Comparison of ENCODE assay signal across 14 cellular contexts in genomic region chr22:45462034-45462655, GRCh38. TPM values are rescaled to one million over a fixed set of nuclear protein-coding genes. Genes with fewer than 3 reads are reported as not detected.
A peak's percentile ranks its signal among the peaks of the same experiment; 100 is the strongest.
DNase-seq lines count a peak whose midpoint lies in the region; ATAC-seq and TF ChIP-seq lines count a peak whose summit lies in the region.
"Had no signal": no experiment of that assay in that cellular context is flagged by ENCODE, and none has a peak within 500 bp of the region (broad histone marks: within the 10 kb centered on the region; RNA-seq: fewer than 3 reads in every experiment).

No MANE protein-coding gene starts in this region.

- no TSS peak for BruUV-seq in PC-9 (replicated peaks; lab: Mats Ljungman, UMichigan)

- intact Hi-C loops in PC-9 (cut with micrococcal nuclease; ENCODE audit: unreplicated experiment) (no loop called here), aorta (cut with DNase I) (no loop called here), heart left ventricle (cut with DNase I) (no loop called here)

- no peak for TF ChIP-seq POLR2A in heart left ventricle (IDR thresholded peaks at IDR 0.05)

- POLR2A ChIA-PET in HEK293 (lab: Yijun Ruan, JAX) (no interaction called here), PC-9 (lab: Charles Lee; ENCODE audit: unreplicated experiment) (no interaction called here)

- CTCF ChIA-PET in HEK293 (lab: Yijun Ruan, JAX) (interaction anchor here (0.6 to 1.2 kb wide), 5 partner anchors 20 to 197 kb away, joined by 3 read pairs; no protein-coding TSS in a partner anchor), PC-9 (lab: Charles Lee) (no interaction called here)

- H2AFZ ChIP-seq in PC-9 = no peak overlapping the region

- DNase-seq in PC-9 (no peak), iPS DF 19.7 (ENCODE audit: low read depth, low spot score) (peak; percentile 42), aorta (no peak), mesenteric fat pad (ENCODE audit: low spot score) (no peak), heart left ventricle (no peak), GF-D8 (lab: John Stamatoyannopoulos, UW) (no peak)
- DNase-seq: activated naive CD8-positive, alpha-beta T cell treated with anti-CD3 and anti-CD28 coated beads for 36 hours had no signal

- whole genome bisulfite sequencing in aorta, 2 donors = 88 to 95% methylated on average over 6 of the region's 6 CpGs
- WGBS in heart left ventricle, 4 donors = 76 to 90% (median 83%) methylated on average over 6 of the region's 6 CpGs

- no peak for ATAC-seq in aorta (ENCODE audit: low FRiP score)
- ATAC-seq in heart left ventricle = no peak
- ATAC-seq: left lobe of liver; stimulated activated memory B cell treated with anti-CD40 and anti-IgM and Interleukin-4, amounts not matched to agents 10 μg/mL and 1 μg/mL and 100 μg/mL, for 72 hours had no signal

- H3K9me3 ChIP-seq in DOHH2 (ENCODE audit: control insufficient read depth, insufficient read depth, low read length) (no peaks in the 10 kb centered on the region), HEK293 (ENCODE audit: control insufficient read depth, insufficient read depth, low read depth, low read length) (no peaks in the 10 kb centered on the region), PC-9 (ENCODE audit: insufficient read depth, low read depth) (no peaks in the 10 kb centered on the region), aorta (ENCODE audit: control insufficient read depth, low read length) (no peaks in the 10 kb centered on the region), heart left ventricle (peaks cover 0 to 13% (median 0%) of the 10 kb centered on the region in 12 donors)

- H3F3A ChIP-seq in DOHH2 (ENCODE audit: control insufficient read depth, insufficient read depth) = no peaks in the 10 kb centered on the region
- peaks cover 7% of the 10 kb centered on the region; the same call in 1 of the 2 replicates for H3F3A ChIP-seq in PC-9 (ENCODE audit: insufficient read depth, low read depth)

- H3K27me3 ChIP-seq in DOHH2 (ENCODE audit: control insufficient read depth, low read length) (no peaks in the 10 kb centered on the region), PC-9 (ENCODE audit: insufficient read depth, low read depth) (no peaks in the 10 kb centered on the region), aorta (ENCODE audit: control insufficient read depth in 1 of 2, insufficient read depth in 2 of 2, low read length in 1 of 2) (no peaks in the 10 kb centered on the region), heart left ventricle (no peaks in the 10 kb centered on the region)

- no peaks in the 10 kb centered on the region for H3K4me1 ChIP-seq in DOHH2 (ENCODE audit: control insufficient read depth, low read length)
- H3K4me1 ChIP-seq in HEK293 (ENCODE audit: control insufficient read depth, insufficient read depth, low read length) = no peaks in the 10 kb centered on the region
- no peaks in the 10 kb centered on the region for H3K4me1 ChIP-seq in PC-9 (replicated peaks; ENCODE audit: insufficient read depth)
- no peaks in the 10 kb centered on the region for H3K4me1 ChIP-seq in aorta (ENCODE audit: control insufficient read depth in 1 of 2, insufficient read depth in 2 of 2, low read length in 2 of 2)
- peaks cover 0 to 19% (median 4%) of the 10 kb centered on the region in 12 donors for H3K4me1 ChIP-seq in heart left ventricle

- H3K79me2 ChIP-seq in DOHH2 (ENCODE audit: control insufficient read depth, low read length) = no peaks in the 10 kb centered on the region
- no peaks in the 10 kb centered on the region for H3K79me2 ChIP-seq in PC-9 (ENCODE audit: low read depth)

- H3K36me3 ChIP-seq in DOHH2 (ENCODE audit: control insufficient read depth, low read length) (no peaks in the 10 kb centered on the region), HEK293 (ENCODE audit: control insufficient read depth in 2 of 2, insufficient read depth in 1 of 2, low read length in 2 of 2) (no peaks in the 10 kb centered on the region), PC-9 (ENCODE audit: low read depth) (no peaks in the 10 kb centered on the region), aorta (ENCODE audit: control insufficient read depth in 1 of 2, insufficient read depth in 2 of 2, low read length in 1 of 2) (no peaks in the 10 kb centered on the region), heart left ventricle (no peaks in the 10 kb centered on the region)

- H3K4me3 ChIP-seq in DOHH2 (ENCODE audit: low read length) (no peak overlapping the region), HEK293 (ENCODE audit: low read depth, low read length) (no peak overlapping the region), PC-9 (no peak overlapping the region), aorta (ENCODE audit: low read length in 2 of 2) (no peak overlapping the region), heart left ventricle (no peak overlapping the region)
- H3K4me3 ChIP-seq: coronary artery had no signal

- no peaks in the 10 kb centered on the region for H4K20me1 ChIP-seq in DOHH2 (ENCODE audit: control insufficient read depth, insufficient read depth, low read depth, low read length)
- H4K20me1 ChIP-seq in PC-9 (ENCODE audit: insufficient read depth) = no peaks in the 10 kb centered on the region

- H3K9me2 ChIP-seq in DOHH2 (replicated peaks; ENCODE audit: control insufficient read depth, low read length) (no peaks in the 10 kb centered on the region), PC-9 (ENCODE audit: insufficient read depth) (no peaks in the 10 kb centered on the region; the same call in 1 of the 2 replicates)

- H3K27ac ChIP-seq in DOHH2 (ENCODE audit: low read depth, low read length) (no peak overlapping the region), HEK293 (ENCODE audit: extremely low read depth, low read depth, low read length) (no peak overlapping the region), PC-9 (no peak overlapping the region), aorta (ENCODE audit: low read depth in 1 of 2, low read length in 2 of 2) (no peak overlapping the region), heart left ventricle (no peak overlapping the region)
- H3K27ac ChIP-seq: C4-2B, coronary artery had no signal

- TF ChIP-seq CTCF in DOHH2 (IDR thresholded peaks at IDR 0.05; ENCODE audit: low read depth, low read length, poor library complexity, severe bottlenecking) (peak; percentile 43), HEK293 (tag by site-specific recombination; IDR thresholded peaks at IDR 0.05) (no peak), PC-9 (conservative IDR thresholded peaks at IDR 0.05) (peak; percentile 59; the same call in 1 of the 2 replicates), heart left ventricle (IDR thresholded peaks at IDR 0.05) (no peak)

- H3K4me2 ChIP-seq in DOHH2 (ENCODE audit: low read length) = no peak overlapping the region
- H3K4me2 ChIP-seq in PC-9 = no peak overlapping the region

TF ChIP-seq in HEK293, 187 proteins besides CTCF, POLR2A, EP300 and RAD21:
- no peak for TF ChIP-seq ZNF843 (tag by site-specific recombination; IDR thresholded peaks at IDR 0.05)
- TF ChIP-seq SP7 (tag by site-specific recombination; IDR thresholded peaks at IDR 0.05) = peak; percentile 59; the same call in 1 of the 2 replicates
- peak; percentile 54; the same call in 1 of the 2 replicates for TF ChIP-seq ZNF610 (tag by site-specific recombination; IDR thresholded peaks at IDR 0.05; ENCODE audit: borderline replicate concordance)

RNA-seq across cellular contexts. Expression of gene FBLN1, which starts 40.5 kb away (rescaled TPM):
- total RNA-seq in PC-9 (2021) (158 and 167 TPM in 2 replicates), aorta (1,000 to 10,000 TPM in 1 of 2 donors, 100 to 1,000 TPM in 1; 500 to 1,512 TPM), mesenteric fat pad (224 TPM), heart left ventricle (100 to 1,000 TPM in 1 of 9 donors, 10 to 100 TPM in 8; 30.0 to 239 (median 50.3) TPM)
- polyA plus RNA-seq in aorta (100 to 1,000 TPM in 1 of 2 donors, 10 to 100 TPM in 1; 48.1 to 283 TPM), heart left ventricle (10 to 100 TPM; 22.4 to 36.8 TPM)
- total RNA-seq: activated CD8-positive, alpha-beta memory T cell treated with anti-CD3 and anti-CD28 coated beads for 36 hours had no signal

RNA-seq across cellular contexts. Expression of gene RIBC2, which starts 48.7 kb away (rescaled TPM):
- total RNA-seq in PC-9 (2021) = 4.0 and 11.0 TPM in 2 replicates
- total RNA-seq in aorta = 1 to 10 TPM in 1 of 2 donors, under 1 TPM in 1; 0.55 to 1.2 TPM
- under 1 TPM in 1 of 2 donors, not detected in 1; 0.31 TPM for polyA plus RNA-seq in aorta
- total RNA-seq in mesenteric fat pad = not detected
- 1 to 10 TPM in 1 of 9 donors, not detected in 8; 1.0 TPM for total RNA-seq in heart left ventricle
- under 1 TPM in 1 of 2 donors, not detected in 1; 0.07 TPM for polyA plus RNA-seq in heart left ventricle
- total RNA-seq: left lobe of liver had no signal

RNA-seq across cellular contexts. Expression of gene SMC1B, which starts 48.7 kb away (rescaled TPM):
- total RNA-seq in PC-9 (2021) = 0.28 and 0.31 TPM in 2 replicates
- not detected for total RNA-seq in aorta
- polyA plus RNA-seq in aorta = not detected
- total RNA-seq in mesenteric fat pad = not detected
- total RNA-seq in heart left ventricle = not detected
- not detected for polyA plus RNA-seq in heart left ventricle
- total RNA-seq: left lobe of liver had no signal

Comparison
In these comparisons a context has a peak if more than half of its experiments do, and no peak if none do; other contexts are left out.
1. CTCF ChIP-seq: peak in DOHH2 (single experiment) and PC-9 (single experiment); none in HEK293 (single experiment) and heart left ventricle (0 of 12).